In the genomic region with DNA sequence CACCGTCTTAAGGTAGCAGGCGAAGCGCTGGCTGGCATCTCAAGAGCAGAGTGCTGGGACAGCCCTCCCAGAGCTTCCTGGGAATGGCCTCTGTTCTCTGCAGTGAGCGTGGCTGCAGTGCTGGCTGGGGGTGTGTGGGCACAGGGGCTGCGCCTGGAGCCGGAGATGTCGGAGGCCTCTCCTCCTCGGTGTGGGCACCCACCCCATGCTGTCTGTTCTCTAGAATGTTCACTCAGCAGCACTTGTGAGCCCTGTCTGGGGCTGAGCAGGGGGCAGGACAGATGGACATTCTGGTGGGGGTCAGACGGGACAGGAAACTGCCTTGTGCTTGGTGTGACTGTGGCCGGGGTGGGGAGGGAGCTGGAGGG, we compare ENCODE assay signal across 14 cellular contexts. TPM values are rescaled to one million over a fixed set of nuclear protein-coding genes. Genes with fewer than 3 reads are reported as not detected.
DNase-seq lines count a peak whose midpoint lies in the region; ATAC-seq, FAIRE-seq and TF ChIP-seq lines count a peak whose summit lies in the region.
"Had no signal": no experiment of that assay in that cellular context is flagged by ENCODE, and none has a peak within 500 bp of the region (broad histone marks: within the 10 kb centered on the region; RNA-seq: fewer than 3 reads in every experiment).

No MANE protein-coding gene starts in this region.

- H3K9me3 ChIP-seq in lower lobe of right lung = no peaks in the 10 kb centered on the region
- H3K9me3 ChIP-seq: transverse colon had no signal

- no peaks in the 10 kb centered on the region for H3K27me3 ChIP-seq in lower lobe of right lung (ENCODE audit: low read depth)
- H3K27me3 ChIP-seq: transverse colon had no signal

- FAIRE-seq in HTR-8/SVneo (lab: Jason Lieb, UNC) = no peak
- FAIRE-seq: K562 had no signal

- ATAC-seq in activated naive CD8-positive, alpha-beta T cell treated with anti-CD3 and anti-CD28 coated beads, Interleukin-2, amount 50 U/mL, for 24 hours = no peak
- ATAC-seq in WTC11 = no peak
- no peak for ATAC-seq in lower lobe of right lung
- no peak for ATAC-seq in stimulated activated naive B cell treated with anti-CD40 and anti-IgM and Interleukin-4, amounts not matched to agents 10 μg/mL and 1 μg/mL and 100 μg/mL, for 72 hours (replicated peaks)
- ATAC-seq: K562 had no signal

- H3K27me3 Mint-ChIP-seq in activated naive CD8-positive, alpha-beta T cell = no peaks in the 10 kb centered on the region
- H3K27me3 Mint-ChIP-seq in activated naive CD8-positive, alpha-beta T cell treated with anti-CD3 and anti-CD28 coated beads, Interleukin-2, amount 50 U/mL, for 24 hours = no peaks in the 10 kb centered on the region
- H3K27me3 Mint-ChIP-seq in WTC11 (ENCODE audit: low read depth) = no peaks in the 10 kb centered on the region
- H3K27me3 Mint-ChIP-seq in stimulated activated naive B cell treated with anti-CD40 and anti-IgM and Interleukin-4, amounts not matched to agents 10 μg/mL and 1 μg/mL and 100 μg/mL, for 72 hours = no peaks in the 10 kb centered on the region

- POLR2A ChIA-PET in WTC11 (lab: Charles Lee) = no interaction called here

- no peak overlapping the region for H3K4me3 ChIP-seq in lower lobe of right lung
- H3K4me3 ChIP-seq: K562 had no signal

- no peaks in the 10 kb centered on the region for H3K9me3 Mint-ChIP-seq in activated naive CD8-positive, alpha-beta T cell (ENCODE audit: low read depth)
- no peaks in the 10 kb centered on the region for H3K9me3 Mint-ChIP-seq in activated naive CD8-positive, alpha-beta T cell treated with anti-CD3 and anti-CD28 coated beads, Interleukin-2, amount 50 U/mL, for 24 hours
- no peaks in the 10 kb centered on the region for H3K9me3 Mint-ChIP-seq in WTC11
- H3K9me3 Mint-ChIP-seq in stimulated activated naive B cell treated with anti-CD40 and anti-IgM and Interleukin-4, amounts not matched to agents 10 μg/mL and 1 μg/mL and 100 μg/mL, for 72 hours = no peaks in the 10 kb centered on the region

- intact Hi-C loops in lower lobe of right lung (cut with DNase I) (no loop called here), posterior cingulate gyrus (cut with DNase I) (no loop called here)

- H3K4me1 ChIP-seq in lower lobe of right lung = peaks cover 61% of the 10 kb centered on the region

- peaks cover 43% of the 10 kb centered on the region for H3K4me1 Mint-ChIP-seq in activated naive CD8-positive, alpha-beta T cell (ENCODE audit: low read depth)
- peaks cover 37% of the 10 kb centered on the region for H3K4me1 Mint-ChIP-seq in activated naive CD8-positive, alpha-beta T cell treated with anti-CD3 and anti-CD28 coated beads, Interleukin-2, amount 50 U/mL, for 24 hours
- H3K4me1 Mint-ChIP-seq in WTC11 = peaks cover 24% of the 10 kb centered on the region
- peaks cover 39 to 66% of the 10 kb centered on the region in 2 donors for H3K4me1 Mint-ChIP-seq in stimulated activated naive B cell treated with anti-CD40 and anti-IgM and Interleukin-4, amounts not matched to agents 10 μg/mL and 1 μg/mL and 100 μg/mL, for 72 hours

- H3K27ac Mint-ChIP-seq in activated naive CD8-positive, alpha-beta T cell = peak overlapping the region; percentile 66
- H3K27ac Mint-ChIP-seq in activated naive CD8-positive, alpha-beta T cell treated with anti-CD3 and anti-CD28 coated beads, Interleukin-2, amount 50 U/mL, for 24 hours = no peak overlapping the region
- peak overlapping the region; percentile 45; the same call in 1 of the 2 replicates for H3K27ac Mint-ChIP-seq in WTC11
- H3K27ac Mint-ChIP-seq in stimulated activated naive B cell treated with anti-CD40 and anti-IgM and Interleukin-4, amounts not matched to agents 10 μg/mL and 1 μg/mL and 100 μg/mL, for 72 hours = peak overlapping the region; percentile 20

- DNase-seq in activated naive CD8-positive, alpha-beta T cell treated with anti-CD3 and anti-CD28 coated beads, Interleukin-2, amount 50 U/mL, for 24 hours = no peak
- DNase-seq in WTC11 (ENCODE audit: low spot score) (no peak), lower lobe of right lung (no peak), HTR-8/SVneo (ENCODE audit: insufficient read length, low spot score) (no peak), nucleus accumbens (lab: John Stamatoyannopoulos, UW) (no peak), posterior cingulate gyrus (no peak)
- DNase-seq in stimulated activated naive B cell treated with anti-CD40 and anti-IgM and Interleukin-4, amounts not matched to agents 10 μg/mL and 1 μg/mL and 100 μg/mL, for 72 hours = no peak
- DNase-seq: amygdala, DMS153, NCI-H1694, NCI-H774 had no signal

- H3K36me3 Mint-ChIP-seq in activated naive CD8-positive, alpha-beta T cell = no peaks in the 10 kb centered on the region
- no peaks in the 10 kb centered on the region for H3K36me3 Mint-ChIP-seq in activated naive CD8-positive, alpha-beta T cell treated with anti-CD3 and anti-CD28 coated beads, Interleukin-2, amount 50 U/mL, for 24 hours (ENCODE audit: low read depth)
- H3K36me3 Mint-ChIP-seq in WTC11 = no peaks in the 10 kb centered on the region
- peaks cover 0 to 3% of the 10 kb centered on the region in 2 donors for H3K36me3 Mint-ChIP-seq in stimulated activated naive B cell treated with anti-CD40 and anti-IgM and Interleukin-4, amounts not matched to agents 10 μg/mL and 1 μg/mL and 100 μg/mL, for 72 hours

- peaks cover 26% of the 10 kb centered on the region for H3K36me3 ChIP-seq in lower lobe of right lung
- H3K36me3 ChIP-seq: transverse colon had no signal

- CTCF ChIA-PET in WTC11 (lab: Charles Lee) = interaction anchor here (0.7 to 3.1 kb wide), 5 partner anchors 14 to 92 kb away, joined by 3 to 15 read pairs (median 4); no protein-coding TSS in a partner anchor

- peak overlapping the region; percentile 15 for H3K27ac ChIP-seq in lower lobe of right lung
- H3K27ac ChIP-seq: transverse colon had no signal

- TF ChIP-seq CTCF in WTC11 (IDR thresholded peaks at IDR 0.05) = no peak
- TF ChIP-seq CTCF in lower lobe of right lung (IDR thresholded peaks at IDR 0.05) = no peak

- peak overlapping the region; percentile 49 for H3K4me3 Mint-ChIP-seq in activated naive CD8-positive, alpha-beta T cell
- H3K4me3 Mint-ChIP-seq in activated naive CD8-positive, alpha-beta T cell treated with anti-CD3 and anti-CD28 coated beads, Interleukin-2, amount 50 U/mL, for 24 hours = no peak overlapping the region
- H3K4me3 Mint-ChIP-seq in WTC11 = no peak overlapping the region
- H3K4me3 Mint-ChIP-seq in stimulated activated naive B cell treated with anti-CD40 and anti-IgM and Interleukin-4, amounts not matched to agents 10 μg/mL and 1 μg/mL and 100 μg/mL, for 72 hours = peak overlapping the region in 1 of 2 donors; percentile 39

TF ChIP-seq in WTC11, 78 proteins besides CTCF, POLR2A, EP300 and RAD21 (continues in another document):
- TF ChIP-seq NFE2L1 (CRISPR knock-in tag; IDR thresholded peaks at IDR 0.05) (no peak), ATF1 (CRISPR knock-in tag; IDR thresholded peaks at IDR 0.05) (no peak), CREB1 (CRISPR knock-in tag; IDR thresholded peaks at IDR 0.05) (no peak), ZNF416 (CRISPR knock-in tag; IDR thresholded peaks at IDR 0.05) (no peak), SMAD3 (CRISPR knock-in tag; IDR thresholded peaks at IDR 0.05; ENCODE audit: borderline replicate concordance) (no peak), ZNF219 (CRISPR knock-in tag; IDR thresholded peaks at IDR 0.05; ENCODE audit: borderline replicate concordance) (no peak), TCF7 (CRISPR knock-in tag; IDR thresholded peaks at IDR 0.05; ENCODE audit: low read depth) (no peak), CBFB (CRISPR knock-in tag; IDR thresholded peaks at IDR 0.05; ENCODE audit: low read depth) (no peak), ZNF121 (CRISPR knock-in tag; IDR thresholded peaks at IDR 0.05) (no peak), PRDM15 (CRISPR knock-in tag; IDR thresholded peaks at IDR 0.05) (no peak)
- TF ChIP-seq, protein P1, sequence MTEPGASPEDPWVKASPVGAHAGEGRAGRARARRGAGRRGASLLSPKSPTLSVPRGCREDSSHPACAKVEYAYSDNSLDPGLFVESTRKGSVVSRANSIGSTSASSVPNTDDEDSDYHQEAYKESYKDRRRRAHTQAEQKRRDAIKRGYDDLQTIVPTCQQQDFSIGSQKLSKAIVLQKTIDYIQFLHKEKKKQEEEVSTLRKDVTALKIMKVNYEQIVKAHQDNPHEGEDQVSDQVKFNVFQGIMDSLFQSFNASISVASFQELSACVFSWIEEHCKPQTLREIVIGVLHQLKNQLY (CRISPR knock-in tag; IDR thresholded peaks at IDR 0.05) = no peak

RNA-seq across cellular contexts. Expression of gene FBRSL1, which starts 15.9 kb away (rescaled TPM):
- total RNA-seq in WTC11 (2021) = 120 to 129 TPM (median 126 TPM) in 3 replicates
- total RNA-seq in lower lobe of right lung = 47.6 TPM
